ENCODE assay signal across 8 cellular contexts in genomic region chr10:114498413-114499111, GRCh38.
A peak's percentile ranks its signal among the peaks of the same experiment; 100 is the strongest.
DNase-seq lines count a peak whose midpoint lies in the region; ATAC-seq lines count a peak whose summit lies in the region.

No MANE protein-coding gene starts in this region.

- H3K27ac Mint-ChIP-seq in activated naive CD4-positive, alpha-beta T cell treated with anti-CD3 and anti-CD28 coated beads, Interleukin-2, amount 50 U/mL, for 24 hours = peak overlapping the region; percentile 98
- H3K27ac Mint-ChIP-seq in activated CD4-positive, alpha-beta memory T cell treated with anti-CD3 and anti-CD28 coated beads for 36 hours = peak overlapping the region; percentile 89

- WGBS in urinary bladder = 95% methylated on average over 2 of the region's 2 CpGs

- peak overlapping the region; percentile 79 for H3K4me3 Mint-ChIP-seq in activated naive CD4-positive, alpha-beta T cell treated with anti-CD3 and anti-CD28 coated beads, Interleukin-2, amount 50 U/mL, for 24 hours
- peak overlapping the region; percentile 63 for H3K4me3 Mint-ChIP-seq in activated CD4-positive, alpha-beta memory T cell treated with anti-CD3 and anti-CD28 coated beads for 36 hours

- no peak for DNase-seq in activated naive CD4-positive, alpha-beta T cell (lab: John Stamatoyannopoulos, UW)
- no peak for DNase-seq in activated CD4-positive, alpha-beta memory T cell treated with anti-CD3 and anti-CD28 coated beads for 36 hours
- DNase-seq in NCI-H2227 (lab: John Stamatoyannopoulos, UW; ENCODE audit: unreplicated experiment) (no peak), C1 segment of cervical spinal cord (lab: John Stamatoyannopoulos, UW) (no peak)
- no peak for DNase-seq in activated CD4-positive, alpha-beta T cell treated with anti-CD3 and anti-CD28 coated beads for 4 hours

- intact Hi-C loops in activated CD4-positive, alpha-beta memory T cell treated with anti-CD3 and anti-CD28 coated beads for 36 hours (cut with micrococcal nuclease) = loop anchor here (1.0 to 5.0 kb wide), 8 partner anchors 11 to 537 kb away; partner anchors contain the start of gene CCDC186

- H3K4me1 Mint-ChIP-seq in activated naive CD4-positive, alpha-beta T cell treated with anti-CD3 and anti-CD28 coated beads, Interleukin-2, amount 50 U/mL, for 24 hours = peaks cover 93% of the 10 kb centered on the region
- peaks cover 88% of the 10 kb centered on the region for H3K4me1 Mint-ChIP-seq in activated CD4-positive, alpha-beta memory T cell treated with anti-CD3 and anti-CD28 coated beads for 36 hours (ENCODE audit: low read depth)

- H3K4me3 ChIP-seq in urinary bladder (ENCODE audit: low read depth, low read length) = no peak overlapping the region

- POLR2A ChIA-PET in activated CD4-positive, alpha-beta memory T cell treated with anti-CD3 and anti-CD28 coated beads for 36 hours (lab: Charles Lee) = interaction anchor here (1.1 to 3.9 kb wide), 4 partner anchors 11 to 46 kb away, joined by 6 to 47 read pairs (median 12); no protein-coding TSS in a partner anchor

- H3K4me1 ChIP-seq in urinary bladder (ENCODE audit: insufficient read depth) = peaks cover 3% of the 10 kb centered on the region

- H3K36me3 Mint-ChIP-seq in activated naive CD4-positive, alpha-beta T cell treated with anti-CD3 and anti-CD28 coated beads, Interleukin-2, amount 50 U/mL, for 24 hours = peaks cover 21% of the 10 kb centered on the region
- H3K36me3 Mint-ChIP-seq in activated CD4-positive, alpha-beta memory T cell treated with anti-CD3 and anti-CD28 coated beads for 36 hours = peaks cover 24% of the 10 kb centered on the region

- CTCF ChIA-PET in activated CD4-positive, alpha-beta memory T cell treated with anti-CD3 and anti-CD28 coated beads for 36 hours (lab: Charles Lee) = interaction anchor here (0.6 to 3.9 kb wide), 9 partner anchors 8 to 44 kb away, joined by 4 to 28 read pairs (median 5); no protein-coding TSS in a partner anchor

- H3K27me3 Mint-ChIP-seq in activated naive CD4-positive, alpha-beta T cell treated with anti-CD3 and anti-CD28 coated beads, Interleukin-2, amount 50 U/mL, for 24 hours = no peaks in the 10 kb centered on the region
- no peaks in the 10 kb centered on the region for H3K27me3 Mint-ChIP-seq in activated CD4-positive, alpha-beta memory T cell treated with anti-CD3 and anti-CD28 coated beads for 36 hours

- H3K36me3 ChIP-seq in urinary bladder (ENCODE audit: insufficient read depth) = no peaks in the 10 kb centered on the region

- peak overlapping the region; percentile 68 for H3K27ac ChIP-seq in urinary bladder (ENCODE audit: low read depth)

- no peaks in the 10 kb centered on the region for H3K9me3 Mint-ChIP-seq in activated naive CD4-positive, alpha-beta T cell treated with anti-CD3 and anti-CD28 coated beads, Interleukin-2, amount 50 U/mL, for 24 hours
- H3K9me3 Mint-ChIP-seq in activated CD4-positive, alpha-beta memory T cell treated with anti-CD3 and anti-CD28 coated beads for 36 hours = no peaks in the 10 kb centered on the region

- peak; percentile 65 for ATAC-seq in HG02981 (IDR thresholded peaks at IDR 0.05; ENCODE audit: unreplicated experiment)
